9 cellular contexts compared by ENCODE assay signal in genomic region chr2:46899053-46899452, GRCh38.
"Had no signal": no experiment of that assay in that cellular context is flagged by ENCODE, and none has a peak within 500 bp of the region (broad histone marks: within the 10 kb centered on the region; RNA-seq: fewer than 3 reads in every experiment).

No MANE protein-coding gene starts in this region.

- H3K4me3 ChIP-seq: GM23248, GM23338, HAP-1 had no signal

- H3K27ac Mint-ChIP-seq: GM23338, H9, HFFc6 had no signal

- H3K4me3 Mint-ChIP-seq: GM23338, H9, HFFc6 had no signal

- ATAC-seq: HCT116 had no signal

- H3K4me2 ChIP-seq: GM23338 had no signal

- H3K27ac ChIP-seq: GM23248 had no signal

- H3K9me3 ChIP-seq: HAP-1 had no signal

- H3K9me3 Mint-ChIP-seq: GM23338, H9, HFFc6 had no signal

- DNase-seq: GM23248, GOT3, H7, H9, HCEC 1CT, HFFc6 had no signal

- H2AFZ ChIP-seq: GM23248, GM23338 had no signal

- H3K9ac ChIP-seq: GM23248 had no signal
